In genomic region chr1:54305906-54306514, GRCh38 we compare ENCODE assay signal across 19 cellular contexts.
DNase-seq lines count a peak whose midpoint lies in the region; ATAC-seq, FAIRE-seq and TF ChIP-seq lines count a peak whose summit lies in the region.
"Had no signal": no experiment of that assay in that cellular context is flagged by ENCODE, and none has a peak within 500 bp of the region (broad histone marks: within the 10 kb centered on the region; RNA-seq: fewer than 3 reads in every experiment).

No MANE protein-coding gene starts in this region.

- H3K27ac ChIP-seq in K562 (ENCODE audit: extremely low read depth, low read depth, low read length) (no peak overlapping the region), heart right ventricle (peak overlapping the region in 1 of 10 donors; percentile 15)

- peaks cover 62% of the 10 kb centered on the region for H4K20me1 ChIP-seq in K562 (replicated peaks; ENCODE audit: control insufficient read depth, insufficient read depth, low read length)

- peak in 1 of 2 experiments; percentile 48; a peak in 3 of 4 replicates for TF ChIP-seq RAD21 in K562 (CRISPR knock-in tag; conservative IDR thresholded peaks at IDR 0.05 in 1 of 2, IDR thresholded peaks at IDR 0.05 in 1 of 2)

- no peaks in the 10 kb centered on the region for H3K9me3 ChIP-seq in T-helper 17 cell (ENCODE audit: control insufficient read depth, low read length, poor library complexity, severe bottlenecking)
- H3K9me3 ChIP-seq in K562 (replicated peaks; ENCODE audit: control insufficient read depth, insufficient read depth, low read depth, low read length): no peaks in the 10 kb centered on the region
- H3K9me3 ChIP-seq in heart right ventricle: no peaks in the 10 kb centered on the region

- CTCF ChIA-PET in K562 (lab: Yijun Ruan, JAX; ENCODE audit: low intra/inter-chr PET ratio): interaction anchor here (0.6 kb wide), 1 partner anchor 486 kb away, joined by 3 read pairs; no protein-coding TSS in a partner anchor

- peaks cover 76% of the 10 kb centered on the region for H3K79me2 ChIP-seq in K562 (ENCODE audit: control insufficient read depth, insufficient read depth, low read length)

- peak overlapping the region; percentile 2; the same call in 1 of the 2 replicates for H3K4me2 ChIP-seq in K562 (ENCODE audit: insufficient read depth, low read length)

- WGBS in K562 (ENCODE audit: insufficient coverage, low coverage, missing lambda C conversion rate): 16% methylated on average over 7 of the region's 7 CpGs
- WGBS in heart right ventricle, 2 donors: 51 to 70% methylated on average over 7 of the region's 7 CpGs

- peaks cover 40% of the 10 kb centered on the region for H3K4me1 Mint-ChIP-seq in T-helper 17 cell
- peaks cover 56 to 87% (median 81%) of the 10 kb centered on the region in 4 donors for H3K4me1 Mint-ChIP-seq in naive thymus-derived CD8-positive, alpha-beta T cell
- H3K4me1 Mint-ChIP-seq in stimulated activated memory B cell treated with anti-CD40 and anti-IgM and Interleukin-4, amounts not matched to agents 10 μg/mL and 1 μg/mL and 100 μg/mL, for 72 hours: peaks cover 3% of the 10 kb centered on the region
- H3K4me1 Mint-ChIP-seq in type B pancreatic cell (ENCODE audit: unreplicated experiment): peaks cover 74% of the 10 kb centered on the region

- H3K27ac Mint-ChIP-seq in T-helper 17 cell: peak overlapping the region; percentile 34
- H3K27ac Mint-ChIP-seq in naive thymus-derived CD8-positive, alpha-beta T cell: peak overlapping the region in 9 of 10 donors; percentile 8 to 76 (median 40)
- no peak overlapping the region for H3K27ac Mint-ChIP-seq in stimulated activated memory B cell treated with anti-CD40 and anti-IgM and Interleukin-4, amounts not matched to agents 10 μg/mL and 1 μg/mL and 100 μg/mL, for 72 hours
- H3K27ac Mint-ChIP-seq in type B pancreatic cell: no peak overlapping the region
- H3K27ac Mint-ChIP-seq: B cell; CD4-positive, alpha-beta T cell had no signal

- H3K9me1 ChIP-seq in K562 (ENCODE audit: control insufficient read depth, insufficient read depth, low read length): peaks cover 5% of the 10 kb centered on the region

- no peaks in the 10 kb centered on the region for H3K36me3 Mint-ChIP-seq in T-helper 17 cell (ENCODE audit: low read depth)
- no peaks in the 10 kb centered on the region for H3K36me3 Mint-ChIP-seq in naive thymus-derived CD8-positive, alpha-beta T cell
- no peaks in the 10 kb centered on the region for H3K36me3 Mint-ChIP-seq in stimulated activated memory B cell treated with anti-CD40 and anti-IgM and Interleukin-4, amounts not matched to agents 10 μg/mL and 1 μg/mL and 100 μg/mL, for 72 hours
- peaks cover 7% of the 10 kb centered on the region for H3K36me3 Mint-ChIP-seq in type B pancreatic cell

- POLR2A ChIA-PET in K562 (lab: Yijun Ruan, JAX): interaction anchor here (0.7 to 1.3 kb wide), 6 partner anchors 14 to 29 kb away, joined by 3 to 5 read pairs (median 4); no protein-coding TSS in a partner anchor
- POLR2A ChIA-PET in naive thymus-derived CD8-positive, alpha-beta T cell (lab: Charles Lee): interaction anchor here (0.9 to 1.5 kb wide), 4 partner anchors 8 to 171 kb away, joined by 3 to 4 read pairs (median 3); no protein-coding TSS in a partner anchor

- H3K4me3 Mint-ChIP-seq in T-helper 17 cell: peak overlapping the region; percentile 49
- H3K4me3 Mint-ChIP-seq in naive thymus-derived CD8-positive, alpha-beta T cell: peak overlapping the region in 1 of 10 donors; percentile 0
- no peak overlapping the region for H3K4me3 Mint-ChIP-seq in stimulated activated memory B cell treated with anti-CD40 and anti-IgM and Interleukin-4, amounts not matched to agents 10 μg/mL and 1 μg/mL and 100 μg/mL, for 72 hours
- no peak overlapping the region for H3K4me3 Mint-ChIP-seq in type B pancreatic cell
- H3K4me3 Mint-ChIP-seq: B cell; CD4-positive, alpha-beta T cell had no signal

- H3K9me3 Mint-ChIP-seq in naive thymus-derived CD8-positive, alpha-beta T cell: no peaks in the 10 kb centered on the region
- H3K9me3 Mint-ChIP-seq in stimulated activated memory B cell treated with anti-CD40 and anti-IgM and Interleukin-4, amounts not matched to agents 10 μg/mL and 1 μg/mL and 100 μg/mL, for 72 hours: no peaks in the 10 kb centered on the region
- no peaks in the 10 kb centered on the region for H3K9me3 Mint-ChIP-seq in type B pancreatic cell
- H3K9me3 Mint-ChIP-seq: CD4-positive, alpha-beta T cell had no signal

- peak; percentile 78 for FAIRE-seq in K562 (lab: Jason Lieb, UNC)

- in situ Hi-C loops in K562 (cut with MboI): loop anchor here (25.0 kb wide), 1 partner anchor 181 kb away; no protein-coding TSS in a partner anchor

- H3K4me1 ChIP-seq in K562 (replicated peaks in 1 of 2; ENCODE audit: control insufficient read depth in 2 of 2, insufficient read depth in 2 of 2, low read length in 2 of 2) (peaks cover 16 to 28% of the 10 kb centered on the region in 2 experiments), heart right ventricle (peaks cover 6 to 77% (median 47%) of the 10 kb centered on the region in 9 donors)

- H3K4me3 ChIP-seq in K562: no peak overlapping the region
- H3K4me3 ChIP-seq in heart right ventricle: no peak overlapping the region

- H3K36me3 ChIP-seq in K562 (ENCODE audit: control insufficient read depth, insufficient read depth, low read length): no peaks in the 10 kb centered on the region
- no peaks in the 10 kb centered on the region for H3K36me3 ChIP-seq in heart right ventricle

- DNase-seq in T-helper 17 cell (no peak), K562 (ENCODE audit: extremely low read depth in 1 of 4, low spot score in 3 of 4) (peak; percentile 65 to 71 (median 67)), heart right ventricle (peak in 1 of 2 donors; percentile 36), type B pancreatic cell (ENCODE audit: extremely low spot score, unreplicated experiment) (no peak)
- no peak for DNase-seq in naive thymus-derived CD8-positive, alpha-beta T cell
- DNase-seq: CD4-positive, alpha-beta T cell; GF-D8; H7; Kasumi-1; NCI-H1105 treated with DMSO at 0.1 percent for 48 hours; NCI-H187 treated with DMSO at 0.1 percent for 48 hours; NCI-H2171; NCI-H510A; SHP77 had no signal

- no peak for TF ChIP-seq EP300 in K562 (IDR thresholded peaks at IDR 0.05; ENCODE audit: low read length)

- H3K27me3 ChIP-seq in K562 (ENCODE audit: control insufficient read depth in 2 of 2, insufficient read depth in 2 of 2, low read length in 2 of 2) (no peaks in the 10 kb centered on the region), heart right ventricle (no peaks in the 10 kb centered on the region)

- H3K9ac ChIP-seq in K562 (ENCODE audit: insufficient read depth in 1 of 2, low read depth in 2 of 2, low read length in 2 of 2): peak overlapping the region in 1 of 2 experiments; percentile 41; a peak in 1 of 4 replicates

- ATAC-seq in T-helper 17 cell (no peak), K562 (peak; percentile 78), heart right ventricle (peak; percentile 20 to 84 (median 54)), HG03571 (IDR thresholded peaks at IDR 0.05; ENCODE audit: unreplicated experiment) (no peak), GM21529 (IDR thresholded peaks at IDR 0.05; ENCODE audit: unreplicated experiment) (no peak)
- ATAC-seq in naive thymus-derived CD8-positive, alpha-beta T cell: no peak
- no peak for ATAC-seq in stimulated activated memory B cell treated with anti-CD40 and anti-IgM and Interleukin-4, amounts not matched to agents 10 μg/mL and 1 μg/mL and 100 μg/mL, for 72 hours
- ATAC-seq: Panc1 had no signal

- H3K27me3 Mint-ChIP-seq in T-helper 17 cell (no peaks in the 10 kb centered on the region), type B pancreatic cell (no peaks in the 10 kb centered on the region)
- no peaks in the 10 kb centered on the region for H3K27me3 Mint-ChIP-seq in naive thymus-derived CD8-positive, alpha-beta T cell
- no peaks in the 10 kb centered on the region for H3K27me3 Mint-ChIP-seq in stimulated activated memory B cell treated with anti-CD40 and anti-IgM and Interleukin-4, amounts not matched to agents 10 μg/mL and 1 μg/mL and 100 μg/mL, for 72 hours
- H3K27me3 Mint-ChIP-seq: B cell; CD4-positive, alpha-beta T cell had no signal

- TF ChIP-seq POLR2A in K562 (conservative IDR thresholded peaks at IDR 0.05): no peak

- TF ChIP-seq CTCF in K562 (IDR thresholded peaks at IDR 0.05 in 2 of 3, conservative IDR thresholded peaks at IDR 0.05 in 1 of 3; ENCODE audit: insufficient read depth in 2 of 3, low read depth in 1 of 3, low read length in 3 of 3): peak; percentile 30 to 33 (median 31); a peak in 2 of 6 replicates
- peak in 2 of 9 donors; percentile 5 to 18 for TF ChIP-seq CTCF in heart right ventricle (IDR thresholded peaks at IDR 0.05)
- TF ChIP-seq CTCF in type B pancreatic cell (conservative IDR thresholded peaks at IDR 0.05): no peak

- H2AFZ ChIP-seq in K562 (ENCODE audit: low read depth, low read length): no peak overlapping the region

- BruUV-seq in K562 (replicated peaks; lab: Mats Ljungman, UMichigan): no TSS peak

- intact Hi-C loops in K562 (cut with micrococcal nuclease): no loop called here
- intact Hi-C loops in heart right ventricle (cut with DNase I): no loop called here

TF ChIP-seq in K562, 482 proteins besides CTCF, POLR2A, EP300 and RAD21 (continues in another document):
- 0 out of 2 replicates have a peak, but pooled peaks have one; percentile 8 for TF ChIP-seq JUND (IDR thresholded peaks at IDR 0.05; ENCODE audit: borderline replicate concordance, low read depth, low read length)
- no peak; the same call in 2 of the 3 replicates for TF ChIP-seq JUND (tag; IDR thresholded peaks at IDR 0.05; ENCODE audit: borderline replicate concordance, low read depth, low read length)
- no peak for TF ChIP-seq MAZ (CRISPR knock-in tag; conservative IDR thresholded peaks at IDR 0.05 in 1 of 2, IDR thresholded peaks at IDR 0.05 in 1 of 2)
- no peak for TF ChIP-seq SAFB (IDR thresholded peaks at IDR 0.05; ENCODE audit: borderline replicate concordance, low read depth, low read length)
- no peak for TF ChIP-seq GTF2F1 (IDR thresholded peaks at IDR 0.05; ENCODE audit: low read depth, low read length)
- no peak for TF ChIP-seq CBFA2T2 (conservative IDR thresholded peaks at IDR 0.05)
- no peak for TF ChIP-seq CREB3L1 (IDR thresholded peaks at IDR 0.05; ENCODE audit: borderline replicate concordance, low read depth)
- no peak for TF ChIP-seq CAMTA2 (CRISPR knock-in tag; conservative IDR thresholded peaks at IDR 0.05)

Comparison
In these comparisons a context has a peak if more than half of its experiments do, and no peak if none do; other contexts are left out.
1. ATAC-seq: peak in K562 (single experiment) and heart right ventricle (8 of 8); none in T-helper 17 cell (single experiment), naive thymus-derived CD8-positive, alpha-beta T cell (0 of 2), HG03571 (single experiment), GM21529 (single experiment) and stimulated activated memory B cell treated with anti-CD40 and anti-IgM and Interleukin-4, amounts not matched to agents 10 μg/mL and 1 μg/mL and 100 μg/mL, for 72 hours (single experiment).
2. DNase-seq: peak in K562 (4 of 4); none in T-helper 17 cell (0 of 3), naive thymus-derived CD8-positive, alpha-beta T cell (0 of 10) and type B pancreatic cell (single experiment).
3. H3K27ac Mint-ChIP-seq: peak in T-helper 17 cell (single experiment) and naive thymus-derived CD8-positive, alpha-beta T cell (9 of 10); none in stimulated activated memory B cell treated with anti-CD40 and anti-IgM and Interleukin-4, amounts not matched to agents 10 μg/mL and 1 μg/mL and 100 μg/mL, for 72 hours (single experiment) and type B pancreatic cell (single experiment).